13 cellular contexts compared by ENCODE assay signal in the genomic region with DNA sequence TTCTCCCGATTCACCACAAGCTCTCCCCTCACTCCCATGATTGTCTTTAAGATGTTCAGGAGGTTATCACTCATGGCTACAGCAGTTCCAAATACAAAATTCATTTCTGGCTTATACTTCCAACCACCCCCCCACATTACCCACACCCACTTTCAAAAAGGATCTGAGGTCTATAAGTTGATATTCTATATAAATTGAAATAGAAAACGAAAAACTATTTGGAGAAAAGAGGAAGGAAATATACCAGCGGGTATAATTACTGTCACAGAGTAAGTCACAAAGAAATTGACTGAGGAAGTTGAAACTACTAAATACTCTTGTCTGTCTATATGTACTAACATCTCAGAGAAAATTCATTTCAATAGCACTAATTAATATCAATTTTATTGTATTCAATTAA.
DNase-seq lines count a peak whose midpoint lies in the region; ATAC-seq and TF ChIP-seq lines count a peak whose summit lies in the region.
"Had no signal": no experiment of that assay in that cellular context is flagged by ENCODE, and none has a peak within 500 bp of the region (broad histone marks: within the 10 kb centered on the region; RNA-seq: fewer than 3 reads in every experiment).

No MANE protein-coding gene starts in this region.

- H3K36me3 ChIP-seq in OCI-LY7 (ENCODE audit: insufficient read depth, low read length): no peaks in the 10 kb centered on the region
- H3K36me3 ChIP-seq in suprapubic skin: no peaks in the 10 kb centered on the region
- H3K36me3 ChIP-seq: colonic mucosa had no signal

- H3K79me2 ChIP-seq in OCI-LY7 (ENCODE audit: insufficient read depth, low read depth, low read length): no peaks in the 10 kb centered on the region

- no peaks in the 10 kb centered on the region for H4K20me1 ChIP-seq in OCI-LY7 (ENCODE audit: insufficient read depth, low read length)

- intact Hi-C loops in OCI-LY7 (cut with micrococcal nuclease; ENCODE audit: unreplicated experiment) (loop anchor here (1.0 to 10.0 kb wide), 3 partner anchors 46 to 1040 kb away; a partner anchor contains a TSS), sciatic nerve (cut with DNase I) (no loop called here)

- ATAC-seq in GM19372 (IDR thresholded peaks at IDR 0.05; ENCODE audit: low read depth, unreplicated experiment) (peak; percentile 64), HG03103 (IDR thresholded peaks at IDR 0.05; ENCODE audit: low read depth, unreplicated experiment) (peak; percentile 73), sciatic nerve (no peak)

- 78% methylated on average over 3 of the region's 3 CpGs for WGBS in suprapubic skin

- H3K9me2 ChIP-seq in OCI-LY7 (ENCODE audit: insufficient read depth, low read length): no peaks in the 10 kb centered on the region

- peak overlapping the region; percentile 78 for H3K4me2 ChIP-seq in OCI-LY7 (ENCODE audit: low read length)

- H3K27me3 ChIP-seq in suprapubic skin: no peaks in the 10 kb centered on the region
- H3K27me3 ChIP-seq: colonic mucosa had no signal

- H3K4me3 ChIP-seq in OCI-LY7 (ENCODE audit: low read depth, low read length, poor library complexity, severe bottlenecking): peak overlapping the region; percentile 38
- H3K4me3 ChIP-seq in suprapubic skin: no peak overlapping the region
- H3K4me3 ChIP-seq: colonic mucosa had no signal

- H2AFZ ChIP-seq in OCI-LY7 (ENCODE audit: low read length): peak overlapping the region; percentile 43; the same call in 1 of the 2 replicates

- POLR2A ChIA-PET in OCI-LY7 (lab: Charles Lee): interaction anchor here (0.6 to 3.0 kb wide), 15 partner anchors 8 to 741 kb away, joined by 3 to 15 read pairs (median 4); no protein-coding TSS in a partner anchor

- DNase-seq in CD1c-positive myeloid dendritic cell (ENCODE audit: extremely low spot score) (peak; percentile 54), OCI-LY7 (ENCODE audit: low spot score) (peak; percentile 57), suprapubic skin (ENCODE audit: low spot score in 2 of 2) (no peak), COLO829 (ENCODE audit: low spot score) (no peak), NCI-H1092 treated with DMSO at 0.1 percent for 48 hours (lab: John Stamatoyannopoulos, UW) (no peak), sciatic nerve (ENCODE audit: low spot score) (no peak)
- DNase-seq: activated naive CD8-positive, alpha-beta T cell treated with anti-CD3 and anti-CD28 coated beads for 36 hours; colonic mucosa; GDM1; islet precursor cell; NCI-H774 had no signal

- no TSS peak for BruUV-seq in OCI-LY7 (replicated peaks; lab: Mats Ljungman, UMichigan)

- H3K9me3 ChIP-seq in OCI-LY7 (ENCODE audit: low read length) (no peaks in the 10 kb centered on the region), suprapubic skin (no peaks in the 10 kb centered on the region)
- H3K9me3 ChIP-seq: colonic mucosa had no signal

- peaks cover 29% of the 10 kb centered on the region for H3K4me1 ChIP-seq in OCI-LY7 (ENCODE audit: insufficient read depth, low read length, poor library complexity, severe bottlenecking)
- H3K4me1 ChIP-seq in suprapubic skin: no peaks in the 10 kb centered on the region
- H3K4me1 ChIP-seq: colonic mucosa had no signal

- CTCF ChIA-PET in OCI-LY7 (lab: Charles Lee; ENCODE audit: unreplicated experiment): interaction anchor here (1.7 kb wide), 1 partner anchor 10 kb away, joined by 5 read pairs; no protein-coding TSS in a partner anchor

- TF ChIP-seq CTCF in OCI-LY7 (conservative IDR thresholded peaks at IDR 0.05; ENCODE audit: low read length): no peak
- no peak for TF ChIP-seq CTCF in suprapubic skin (IDR thresholded peaks at IDR 0.05)

- no peak for TF ChIP-seq POLR2A in suprapubic skin (IDR thresholded peaks at IDR 0.05)

- no peak for TF ChIP-seq EP300 in suprapubic skin (IDR thresholded peaks at IDR 0.05)

- peak overlapping the region; percentile 71 for H3K27ac ChIP-seq in OCI-LY7 (ENCODE audit: low read depth, low read length, poor library complexity, severe bottlenecking)
- H3K27ac ChIP-seq in suprapubic skin: no peak overlapping the region
- H3K27ac ChIP-seq: colonic mucosa had no signal

Comparison
In these comparisons a context has a peak if more than half of its experiments do, and no peak if none do; other contexts are left out.
1. DNase-seq: peak in CD1c-positive myeloid dendritic cell (single experiment) and OCI-LY7 (single experiment); none in suprapubic skin (0 of 2), COLO829 (single experiment), NCI-H1092 treated with DMSO at 0.1 percent for 48 hours (single experiment) and sciatic nerve (single experiment).